7 cellular contexts compared by ENCODE assay signal in the genomic region with DNA sequence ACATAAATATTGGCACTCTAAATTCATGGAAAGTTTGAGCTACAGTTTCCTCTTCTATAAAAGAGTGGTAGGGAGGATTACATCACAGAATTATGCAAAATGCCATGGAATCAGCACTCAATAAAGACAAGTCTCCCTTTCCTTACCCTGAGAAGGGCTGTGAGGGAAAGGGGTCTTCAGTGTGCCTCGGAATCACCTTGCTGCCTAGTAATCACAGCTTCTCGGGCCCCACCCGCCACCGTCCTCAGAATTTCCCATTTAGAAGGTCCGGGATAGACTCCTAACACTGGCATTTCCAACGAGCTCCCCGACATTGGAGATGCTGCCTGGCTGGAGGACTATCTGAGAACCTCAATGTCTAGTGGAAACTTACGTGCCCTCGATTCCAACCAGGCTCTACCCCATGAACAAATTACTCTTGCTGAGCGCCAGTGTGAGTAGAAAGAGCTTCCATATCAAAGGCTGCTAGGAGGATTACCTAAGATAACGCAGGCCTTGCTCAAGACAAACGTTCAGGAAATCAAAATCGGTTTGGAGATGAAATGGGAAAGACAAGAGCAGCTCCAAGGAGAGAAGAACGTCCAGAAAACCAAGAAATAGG.
DNase-seq lines count a peak whose midpoint lies in the region; ATAC-seq and TF ChIP-seq lines count a peak whose summit lies in the region.

No MANE protein-coding gene starts in this region.

- TF ChIP-seq EP300 in tibial nerve (IDR thresholded peaks at IDR 0.05), result no peak

- H3K36me3 ChIP-seq in GM23338 (ENCODE audit: insufficient read depth) (no peaks in the 10 kb centered on the region), ascending aorta (no peaks in the 10 kb centered on the region), lower lobe of right lung (no peaks in the 10 kb centered on the region), tibial nerve (no peaks in the 10 kb centered on the region)

- peak overlapping the region; percentile 77 for H3K27ac ChIP-seq in GM23338 (ENCODE audit: low read depth)
- peak overlapping the region; percentile 91 to 98 for H3K27ac ChIP-seq in ascending aorta
- H3K27ac ChIP-seq in lower lobe of right lung, result peak overlapping the region; percentile 97
- peak overlapping the region; percentile 93 to 98 (median 96) for H3K27ac ChIP-seq in tibial nerve

- peak overlapping the region; percentile 85 for H3K4me3 Mint-ChIP-seq in GM23338

- H3K9me3 Mint-ChIP-seq in GM23338, result no peaks in the 10 kb centered on the region; the same call in 2 of the 3 replicates

- no peak for TF ChIP-seq CTCF in GM23338 (conservative IDR thresholded peaks at IDR 0.05; ENCODE audit: low read depth in 2 of 2)
- no peak for TF ChIP-seq CTCF in ascending aorta (IDR thresholded peaks at IDR 0.05)
- no peak for TF ChIP-seq CTCF in lower lobe of right lung (IDR thresholded peaks at IDR 0.05)
- TF ChIP-seq CTCF in tibial nerve (IDR thresholded peaks at IDR 0.05), result no peak

- H3K4me1 Mint-ChIP-seq in GM23338, result peaks cover 34% of the 10 kb centered on the region

- H3K4me1 ChIP-seq in GM23338 (ENCODE audit: insufficient read depth), result peaks cover 29% of the 10 kb centered on the region
- peaks cover 3 to 41% of the 10 kb centered on the region in 2 donors for H3K4me1 ChIP-seq in ascending aorta
- peaks cover 73% of the 10 kb centered on the region for H3K4me1 ChIP-seq in lower lobe of right lung
- peaks cover 0 to 66% (median 34%) of the 10 kb centered on the region in 4 donors for H3K4me1 ChIP-seq in tibial nerve

- H3K27me3 Mint-ChIP-seq in GM23338 (ENCODE audit: insufficient read depth, low read depth, poor library complexity), result peaks cover 8% of the 10 kb centered on the region

- H3K4me3 ChIP-seq in GM23338 (peak overlapping the region; percentile 56), ascending aorta (peak overlapping the region; percentile 69 to 72), lower lobe of right lung (peak overlapping the region; percentile 67), tibial nerve (peak overlapping the region; percentile 45 to 64 (median 52))

- H4K20me1 ChIP-seq in GM23338 (replicated peaks; ENCODE audit: insufficient read depth), result no peaks in the 10 kb centered on the region

- 67 to 70% methylated on average over 14 of the region's 14 CpGs for WGBS in tibial nerve, 2 donors

- no peaks in the 10 kb centered on the region; the same call in 1 of the 2 replicates for H3F3A ChIP-seq in GM23338 (replicated peaks; ENCODE audit: low read depth)

- H3K9me3 ChIP-seq in ascending aorta (no peaks in the 10 kb centered on the region), lower lobe of right lung (no peaks in the 10 kb centered on the region), tibial nerve (no peaks in the 10 kb centered on the region)

- DNase-seq in GM23338 (ENCODE audit: low spot score), result peak; percentile 46
- DNase-seq in NOMO-1 treated with DMSO at 0.1 percent for 48 hours (lab: John Stamatoyannopoulos, UW; ENCODE audit: unreplicated experiment), result peak; percentile 74
- no peak for DNase-seq in ascending aorta (ENCODE audit: low spot score in 2 of 2)
- no peak for DNase-seq in lower lobe of right lung
- DNase-seq in tibial nerve (ENCODE audit: low spot score in 2 of 2), result peak in 1 of 2 donors; percentile 36
- no peak for DNase-seq in GM03348 (ENCODE audit: low spot score)
- no peak for DNase-seq in NCI-H1436 treated with DMSO at 0.1 percent for 48 hours (lab: John Stamatoyannopoulos, UW)

- no peak; the same call in 2 of the 3 replicates for ATAC-seq in GM23338
- ATAC-seq in lower lobe of right lung, result no peak

- H3K36me3 Mint-ChIP-seq in GM23338 (ENCODE audit: low read depth), result peaks cover 4% of the 10 kb centered on the region; the same call in 1 of the 3 replicates

- intact Hi-C loops in ascending aorta (cut with DNase I) (loop anchor here (2.0 to 10.0 kb wide), 2 partner anchors 221 to 647 kb away; no protein-coding TSS in a partner anchor), lower lobe of right lung (cut with DNase I) (loop anchor here (10.0 kb wide), 1 partner anchor 107 kb away; no protein-coding TSS in a partner anchor)

- H3K27ac Mint-ChIP-seq in GM23338, result peak overlapping the region; percentile 71

- peak overlapping the region; percentile 84 for H3K4me2 ChIP-seq in GM23338

- H2AFZ ChIP-seq in GM23338, result peak overlapping the region; percentile 72

- no peaks in the 10 kb centered on the region for H3K79me2 ChIP-seq in GM23338 (replicated peaks; ENCODE audit: insufficient read depth)

- no peaks in the 10 kb centered on the region for H3K27me3 ChIP-seq in GM23338 (ENCODE audit: insufficient read depth)
- no peaks in the 10 kb centered on the region for H3K27me3 ChIP-seq in ascending aorta
- H3K27me3 ChIP-seq in lower lobe of right lung (ENCODE audit: low read depth), result no peaks in the 10 kb centered on the region
- H3K27me3 ChIP-seq in tibial nerve, result no peaks in the 10 kb centered on the region

- TF ChIP-seq POLR2A in tibial nerve (IDR thresholded peaks at IDR 0.05), result no peak

- no peaks in the 10 kb centered on the region for H3K9me2 ChIP-seq in GM23338 (ENCODE audit: insufficient read depth)

TF ChIP-seq in GM23338, 12 proteins besides CTCF, POLR2A, EP300 and RAD21:
- TF ChIP-seq, protein P1, sequence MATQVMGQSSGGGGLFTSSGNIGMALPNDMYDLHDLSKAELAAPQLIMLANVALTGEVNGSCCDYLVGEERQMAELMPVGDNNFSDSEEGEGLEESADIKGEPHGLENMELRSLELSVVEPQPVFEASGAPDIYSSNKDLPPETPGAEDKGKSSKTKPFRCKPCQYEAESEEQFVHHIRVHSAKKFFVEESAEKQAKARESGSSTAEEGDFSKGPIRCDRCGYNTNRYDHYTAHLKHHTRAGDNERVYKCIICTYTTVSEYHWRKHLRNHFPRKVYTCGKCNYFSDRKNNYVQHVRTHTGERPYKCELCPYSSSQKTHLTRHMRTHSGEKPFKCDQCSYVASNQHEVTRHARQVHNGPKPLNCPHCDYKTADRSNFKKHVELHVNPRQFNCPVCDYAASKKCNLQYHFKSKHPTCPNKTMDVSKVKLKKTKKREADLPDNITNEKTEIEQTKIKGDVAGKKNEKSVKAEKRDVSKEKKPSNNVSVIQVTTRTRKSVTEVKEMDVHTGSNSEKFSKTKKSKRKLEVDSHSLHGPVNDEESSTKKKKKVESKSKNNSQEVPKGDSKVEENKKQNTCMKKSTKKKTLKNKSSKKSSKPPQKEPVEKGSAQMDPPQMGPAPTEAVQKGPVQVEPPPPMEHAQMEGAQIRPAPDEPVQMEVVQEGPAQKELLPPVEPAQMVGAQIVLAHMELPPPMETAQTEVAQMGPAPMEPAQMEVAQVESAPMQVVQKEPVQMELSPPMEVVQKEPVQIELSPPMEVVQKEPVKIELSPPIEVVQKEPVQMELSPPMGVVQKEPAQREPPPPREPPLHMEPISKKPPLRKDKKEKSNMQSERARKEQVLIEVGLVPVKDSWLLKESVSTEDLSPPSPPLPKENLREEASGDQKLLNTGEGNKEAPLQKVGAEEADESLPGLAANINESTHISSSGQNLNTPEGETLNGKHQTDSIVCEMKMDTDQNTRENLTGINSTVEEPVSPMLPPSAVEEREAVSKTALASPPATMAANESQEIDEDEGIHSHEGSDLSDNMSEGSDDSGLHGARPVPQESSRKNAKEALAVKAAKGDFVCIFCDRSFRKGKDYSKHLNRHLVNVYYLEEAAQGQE (IDR thresholded peaks at IDR 0.05; ENCODE audit: unreplicated experiment), result no peak
- no peak for TF ChIP-seq CREB1 (CRISPR knock-in tag; IDR thresholded peaks at IDR 0.05; ENCODE audit: low read depth)
- TF ChIP-seq EZH2 (IDR thresholded peaks at IDR 0.05; ENCODE audit: low read depth, unreplicated experiment), result no peak
- no peak for TF ChIP-seq NANOG (IDR thresholded peaks at IDR 0.05; ENCODE audit: borderline replicate concordance)
- no peak for TF ChIP-seq ZNF331 (CRISPR knock-in tag; IDR thresholded peaks at IDR 0.05; ENCODE audit: low read depth)
TF ChIP-seq in GM23338: peak in this region for 0.

Comparison
In these comparisons a context has a peak if more than half of its experiments do, and no peak if none do; other contexts are left out.
1. DNase-seq: peak in GM23338 (single experiment) and NOMO-1 treated with DMSO at 0.1 percent for 48 hours (single experiment); none in ascending aorta (0 of 2), lower lobe of right lung (single experiment), GM03348 (single experiment) and NCI-H1436 treated with DMSO at 0.1 percent for 48 hours (single experiment).
2. Peak in every context shown above with its lines, with median percentiles within 50 percentile points of each other: H3K27ac ChIP-seq and H3K4me3 ChIP-seq.